ENCODE assay signal across 13 cellular contexts in the genomic region with DNA sequence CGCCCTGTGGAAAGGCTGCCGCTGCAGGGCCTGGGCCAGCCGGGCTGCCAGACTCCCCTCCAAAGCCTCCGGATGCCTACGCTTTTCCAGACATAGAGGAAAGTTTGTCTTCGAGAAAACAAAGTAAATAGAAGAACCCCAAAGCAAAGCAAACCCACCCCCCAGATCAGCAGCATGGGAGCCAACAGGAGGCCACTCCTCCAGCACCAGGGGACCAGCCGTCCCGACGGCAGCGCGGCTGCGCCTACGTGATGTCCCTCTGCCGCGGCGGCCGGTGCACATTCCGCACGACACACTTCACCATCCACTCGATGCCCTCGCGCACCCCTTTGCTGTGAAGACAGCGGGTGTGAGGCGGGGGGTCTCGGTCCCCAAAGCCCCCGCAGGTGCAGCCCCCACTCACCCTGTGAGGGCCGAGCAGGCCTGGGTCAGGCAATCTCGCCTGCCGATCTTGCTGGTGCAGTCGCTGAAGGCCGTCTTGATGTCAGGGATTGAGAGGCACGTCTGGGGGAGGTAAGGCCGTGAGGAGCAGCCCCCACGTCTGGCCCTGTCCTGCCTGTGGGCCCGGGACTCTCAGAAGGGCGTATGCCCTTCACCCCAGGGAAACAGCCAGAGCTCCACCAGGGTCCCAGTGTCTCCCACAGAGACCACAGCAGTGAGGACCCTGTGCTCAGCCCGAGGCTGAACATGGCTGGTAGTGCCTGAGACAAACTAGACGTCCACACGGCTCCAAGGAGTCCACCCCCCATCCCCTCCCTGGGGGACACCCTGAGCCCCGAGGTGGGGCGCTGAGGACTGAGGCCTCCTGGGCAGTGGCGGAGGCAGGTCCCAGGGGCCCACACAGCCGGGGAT. TPM values are rescaled to one million over a fixed set of nuclear protein-coding genes. Genes with fewer than 3 reads are reported as not detected.
DNase-seq lines count a peak whose midpoint lies in the region; ATAC-seq and TF ChIP-seq lines count a peak whose summit lies in the region.
"Had no signal": no experiment of that assay in that cellular context is flagged by ENCODE, and none has a peak within 500 bp of the region (broad histone marks: within the 10 kb centered on the region; RNA-seq: fewer than 3 reads in every experiment).

No MANE protein-coding gene starts in this region.

- no peak for TF ChIP-seq CTCF in right lobe of liver (IDR thresholded peaks at IDR 0.05)

- H3K9me3 Mint-ChIP-seq in activated naive CD4-positive, alpha-beta T cell treated with anti-CD3 and anti-CD28 coated beads, Interleukin-2, amount 50 U/mL, for 24 hours, result no peaks in the 10 kb centered on the region
- H3K9me3 Mint-ChIP-seq: brain had no signal

- H3K36me3 ChIP-seq in right lobe of liver, result peaks cover 0 to 15% (median 7%) of the 10 kb centered on the region in 4 donors

- peaks cover 0 to 14% (median 5%) of the 10 kb centered on the region in 4 donors for H3K4me1 ChIP-seq in right lobe of liver

- no peak for TF ChIP-seq POLR2A in right lobe of liver (IDR thresholded peaks at IDR 0.05)

- H3K27me3 Mint-ChIP-seq in activated naive CD4-positive, alpha-beta T cell treated with anti-CD3 and anti-CD28 coated beads, Interleukin-2, amount 50 U/mL, for 24 hours, result no peaks in the 10 kb centered on the region
- H3K27me3 Mint-ChIP-seq: brain had no signal

- DNase-seq in 8988T (peak; percentile 34), EL (peak; percentile 0), right lobe of liver (peak; percentile 20 to 51 (median 42)), DMS153 (lab: John Stamatoyannopoulos, UW) (no peak), NCI-H82 treated with DMSO at 0.1 percent for 48 hours (lab: John Stamatoyannopoulos, UW; ENCODE audit: unreplicated experiment) (no peak), C1 segment of cervical spinal cord (lab: John Stamatoyannopoulos, UW) (no peak)
- DNase-seq: NCI-H1048, NCI-H526 treated with DMSO at 0.1 percent for 48 hours had no signal

- ATAC-seq in right lobe of liver (no peak), GM21360 (IDR thresholded peaks at IDR 0.05; ENCODE audit: unreplicated experiment) (no peak)
- ATAC-seq: esophagus mucosa had no signal

- H3K4me3 ChIP-seq in right lobe of liver, result no peak overlapping the region
- H3K4me3 ChIP-seq: tibial artery had no signal

- H3K27ac Mint-ChIP-seq in activated naive CD4-positive, alpha-beta T cell treated with anti-CD3 and anti-CD28 coated beads, Interleukin-2, amount 50 U/mL, for 24 hours, result peak overlapping the region; percentile 62

- intact Hi-C loops in right lobe of liver (cut with DNase I), result no loop called here

- H3K9me3 ChIP-seq in right lobe of liver, result no peaks in the 10 kb centered on the region
- H3K9me3 ChIP-seq: tibial artery had no signal

- WGBS in right lobe of liver (ENCODE audit: insufficient coverage, low coverage, low lambda C conversion rate, missing lambda C conversion rate), result 81% methylated on average over 2 of the region's 43 CpGs

- no peak overlapping the region for H3K4me3 Mint-ChIP-seq in activated naive CD4-positive, alpha-beta T cell treated with anti-CD3 and anti-CD28 coated beads, Interleukin-2, amount 50 U/mL, for 24 hours
- H3K4me3 Mint-ChIP-seq: brain had no signal

- H3K36me3 Mint-ChIP-seq in activated naive CD4-positive, alpha-beta T cell treated with anti-CD3 and anti-CD28 coated beads, Interleukin-2, amount 50 U/mL, for 24 hours, result peaks cover 4% of the 10 kb centered on the region

- H3K27me3 ChIP-seq in right lobe of liver, result no peaks in the 10 kb centered on the region
- H3K27me3 ChIP-seq: tibial artery had no signal

- no peak overlapping the region for H3K27ac ChIP-seq in right lobe of liver

- H3K4me1 Mint-ChIP-seq in activated naive CD4-positive, alpha-beta T cell treated with anti-CD3 and anti-CD28 coated beads, Interleukin-2, amount 50 U/mL, for 24 hours, result peaks cover 18% of the 10 kb centered on the region
- H3K4me1 Mint-ChIP-seq: brain had no signal

RNA-seq across cellular contexts. Expression of gene TNFRSF6B, which starts 4.0 kb away (rescaled TPM):
- total RNA-seq in right lobe of liver, result 1 to 10 TPM in 1 of 6 experiments, under 1 TPM in 2, not detected in 3; 0.56 to 1.0 (median 0.62) TPM

RNA-seq across cellular contexts. Expression of gene ARFRP1, which starts 7.4 kb away (rescaled TPM):
- 10 to 100 TPM; 16.0 to 22.2 (median 20.2) TPM for total RNA-seq in right lobe of liver

RNA-seq across cellular contexts. Expression of gene ZGPAT, which starts 7.4 kb away (rescaled TPM):
- total RNA-seq in right lobe of liver, result 10 to 100 TPM; 18.7 to 68.9 (median 31.9) TPM

RNA-seq across cellular contexts. Expression of gene LIME1, which starts 36.0 kb away (rescaled TPM):
- total RNA-seq in right lobe of liver, result 100 to 1,000 TPM in 2 of 6 experiments, 10 to 100 TPM in 4; 37.0 to 118 (median 65.5) TPM

RNA-seq across cellular contexts. Expression of gene SLC2A4RG, which starts 39.2 kb away (rescaled TPM):
- 100 to 1,000 TPM in 2 of 6 experiments, 10 to 100 TPM in 4; 36.0 to 180 (median 73.8) TPM for total RNA-seq in right lobe of liver

Comparison
In these comparisons a context has a peak if more than half of its experiments do, and no peak if none do; other contexts are left out.
1. DNase-seq: peak in 8988T (single experiment), EL (single experiment) and right lobe of liver (3 of 3); none in DMS153 (single experiment), NCI-H82 treated with DMSO at 0.1 percent for 48 hours (single experiment) and C1 segment of cervical spinal cord (0 of 14).